Comparison of ENCODE assay signal across 21 cellular contexts in the genomic region with DNA sequence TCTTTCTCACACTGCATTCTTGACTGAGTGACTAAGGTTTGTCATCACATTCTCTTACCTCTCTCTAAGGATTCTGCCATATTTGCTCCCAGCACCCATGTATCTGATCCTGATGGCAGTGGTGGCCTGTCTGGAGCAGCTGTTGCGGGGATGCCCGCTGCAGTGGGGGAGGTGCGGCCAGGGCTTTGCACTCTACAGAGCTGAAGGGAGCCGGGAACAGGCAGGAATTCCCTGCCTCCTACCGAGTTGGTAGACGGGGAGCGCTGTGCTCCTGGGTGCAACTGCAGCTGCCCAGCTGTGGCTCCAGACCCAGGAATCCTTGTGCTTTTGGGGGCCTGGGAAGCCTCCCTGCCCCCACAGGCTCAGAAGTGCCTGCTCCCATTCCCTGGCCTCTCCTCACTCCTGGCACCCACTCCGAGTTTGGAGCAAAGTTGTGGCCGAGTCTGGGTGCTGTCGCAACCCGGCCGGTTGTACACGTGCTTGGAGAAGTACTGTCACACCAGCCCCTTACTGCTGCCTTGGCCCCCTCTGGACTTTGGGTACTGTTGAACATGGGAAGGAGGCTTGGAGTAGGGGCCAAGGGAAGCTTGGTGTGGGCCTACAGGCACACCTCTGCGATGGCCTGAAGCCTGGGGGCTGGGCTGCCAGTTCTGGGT.
DNase-seq lines count a peak whose midpoint lies in the region; ATAC-seq, FAIRE-seq and TF ChIP-seq lines count a peak whose summit lies in the region.
"Had no signal": no experiment of that assay in that cellular context is flagged by ENCODE, and none has a peak within 500 bp of the region (broad histone marks: within the 10 kb centered on the region; RNA-seq: fewer than 3 reads in every experiment).

No MANE protein-coding gene starts in this region.

- H3K4me3 ChIP-seq in HepG2 (replicated peaks in 1 of 3; ENCODE audit: insufficient read depth in 1 of 3, low read depth in 2 of 3, low read length in 3 of 3) (no peak overlapping the region), right lobe of liver (no peak overlapping the region), Karpas-422 (ENCODE audit: low read length) (no peak overlapping the region), neuronal stem cell (ENCODE audit: low read length in 2 of 2) (no peak overlapping the region)
- H3K4me3 ChIP-seq: A549; BLaER1 treated with 17β-estradiol and CSF1 and Interleukin-3, amounts not matched to agents 10 nM and 100 nM; HAP-1 had no signal

- no peaks in the 10 kb centered on the region for H3K36me3 ChIP-seq in HepG2 (replicated peaks in 1 of 2; ENCODE audit: control insufficient read depth in 1 of 2, insufficient read depth in 2 of 2, low read length in 2 of 2)
- no peaks in the 10 kb centered on the region for H3K36me3 ChIP-seq in right lobe of liver
- no peaks in the 10 kb centered on the region for H3K36me3 ChIP-seq in Karpas-422 (ENCODE audit: insufficient read depth, low read length)
- H3K36me3 ChIP-seq in neuronal stem cell (replicated peaks in 1 of 2; ENCODE audit: control insufficient read depth in 2 of 2, insufficient read depth in 2 of 2, low read length in 2 of 2), result no peaks in the 10 kb centered on the region
- H3K36me3 ChIP-seq: BE2C; BLaER1 treated with 17β-estradiol and CSF1 and Interleukin-3, amounts not matched to agents 10 nM and 100 nM; HAP-1 had no signal

- no peak overlapping the region for H2BK12ac ChIP-seq in neuronal stem cell (ENCODE audit: low read length)

- H2AK5ac ChIP-seq in neuronal stem cell (ENCODE audit: low read depth, low read length), result peak overlapping the region; percentile 83

- H3K14ac ChIP-seq in neuronal stem cell (ENCODE audit: low read length), result no peak overlapping the region

- TF ChIP-seq RAD21 in HepG2 (CRISPR knock-in tag; IDR thresholded peaks at IDR 0.05), result no peak

- FAIRE-seq in HepG2 (lab: Jason Lieb, UNC), result no peak
- FAIRE-seq: A549, G401.6, GM12892 had no signal

- no peak overlapping the region for H2BK120ac ChIP-seq in neuronal stem cell (ENCODE audit: low read depth, low read length)

- H3K27me3 ChIP-seq in HepG2 (ENCODE audit: control insufficient read depth in 1 of 2, insufficient read depth in 2 of 2, low read length in 2 of 2) (peaks cover 0 to 4% of the 10 kb centered on the region in 2 experiments; a peak in 1 of 5 replicates), right lobe of liver (no peaks in the 10 kb centered on the region), Karpas-422 (ENCODE audit: low read length) (no peaks in the 10 kb centered on the region), neuronal stem cell (ENCODE audit: control insufficient read depth in 3 of 3, insufficient read depth in 3 of 3, low read depth in 1 of 3, low read length in 3 of 3) (no peaks in the 10 kb centered on the region)
- H3K27me3 ChIP-seq: BLaER1 treated with 17β-estradiol and CSF1 and Interleukin-3, amounts not matched to agents 10 nM and 100 nM had no signal

- TF ChIP-seq POLR2A in HepG2 (IDR thresholded peaks at IDR 0.05; ENCODE audit: insufficient read depth in 1 of 2, low read depth in 2 of 2, low read length in 2 of 2) (no peak), right lobe of liver (IDR thresholded peaks at IDR 0.05) (no peak)

- H3K9me2 ChIP-seq in Karpas-422 (replicated peaks; ENCODE audit: insufficient read depth, low read length), result no peaks in the 10 kb centered on the region

- ATAC-seq in HepG2 (peak; percentile 55), right lobe of liver (no peak), HG03139 (IDR thresholded peaks at IDR 0.05; ENCODE audit: unreplicated experiment) (no peak)
- ATAC-seq: A549 had no signal

- peaks cover 2% of the 10 kb centered on the region for H3K79me1 ChIP-seq in neuronal stem cell (ENCODE audit: low read depth, low read length)

- WGBS in HepG2 (ENCODE audit: low lambda C conversion rate), result 35% methylated on average over 14 of the region's 14 CpGs
- whole genome bisulfite sequencing in right lobe of liver (ENCODE audit: insufficient coverage, low coverage, low lambda C conversion rate, missing lambda C conversion rate), result 81% methylated on average over 6 of the region's 14 CpGs
- no CpG with 5 or more reads among the region's 14 CpGs for whole genome bisulfite sequencing in neuronal stem cell (ENCODE audit: extremely low coverage in 2 of 2, insufficient read length in 2 of 2, insufficient replicate concordance in 1 of 2), 2 donors

- no peaks in the 10 kb centered on the region for H4K20me1 ChIP-seq in HepG2 (ENCODE audit: insufficient read depth, low read length)
- H4K20me1 ChIP-seq in Karpas-422 (ENCODE audit: insufficient read depth, low read depth, low read length), result no peaks in the 10 kb centered on the region
- H4K20me1 ChIP-seq: BLaER1 treated with 17β-estradiol and CSF1 and Interleukin-3, amounts not matched to agents 10 nM and 100 nM had no signal

- TF ChIP-seq EP300 in HepG2 (IDR thresholded peaks at IDR 0.05; ENCODE audit: low read depth in 2 of 2, low read length in 2 of 2) (no peak), HepG2 (CRISPR knock-in tag; IDR thresholded peaks at IDR 0.05; ENCODE audit: borderline replicate concordance) (no peak)

- H3K4me1 ChIP-seq in HepG2 (ENCODE audit: insufficient read depth, low read length), result no peaks in the 10 kb centered on the region
- H3K4me1 ChIP-seq in right lobe of liver, result no peaks in the 10 kb centered on the region
- H3K4me1 ChIP-seq in Karpas-422 (ENCODE audit: low read length), result no peaks in the 10 kb centered on the region
- no peaks in the 10 kb centered on the region for H3K4me1 ChIP-seq in neuronal stem cell (ENCODE audit: control insufficient read depth in 2 of 2, insufficient read depth in 1 of 2, low read depth in 1 of 2, low read length in 2 of 2)
- H3K4me1 ChIP-seq: A549; BE2C; BLaER1 treated with 17β-estradiol and CSF1 and Interleukin-3, amounts not matched to agents 10 nM and 100 nM; HAP-1 had no signal

- DNase-seq in HepG2 (ENCODE audit: low spot score) (no peak), right lobe of liver (no peak), Karpas-422 (peak; percentile 36), neuronal stem cell (ENCODE audit: low spot score) (no peak), HEK293T (ENCODE audit: extremely low spot score) (no peak), DMS 273 treated with DMSO at 0.1 percent for 48 hours (lab: John Stamatoyannopoulos, UW) (no peak)
- DNase-seq: 8988T; ACHN; AML-193; BE2C; Calu3; CD4-positive, alpha-beta T cell; COR-L47; DMS153; DND-41 had no signal

- H3K9ac ChIP-seq in HepG2 (ENCODE audit: insufficient read depth, low read depth, low read length) (no peak overlapping the region), Karpas-422 (ENCODE audit: low read length) (no peak overlapping the region), neuronal stem cell (ENCODE audit: low read depth, low read length, poor library complexity) (no peak overlapping the region)
- H3K9ac ChIP-seq: BLaER1 treated with 17β-estradiol and CSF1 and Interleukin-3, amounts not matched to agents 10 nM and 100 nM had no signal

- no peak overlapping the region for H3K4ac ChIP-seq in neuronal stem cell (ENCODE audit: low read length)

- in situ Hi-C loops in HepG2 (cut with HindIII; ENCODE audit: extremely low pct_ligation_motif_present, low pct_unique_long_range_greater_than_20kb), result no loop called here

- H3K9me3 ChIP-seq in HepG2 (ENCODE audit: low read length), result no peaks in the 10 kb centered on the region
- H3K9me3 ChIP-seq in right lobe of liver, result no peaks in the 10 kb centered on the region
- H3K9me3 ChIP-seq in Karpas-422 (ENCODE audit: low read length), result no peaks in the 10 kb centered on the region
- peaks cover 0 to 3% of the 10 kb centered on the region in 2 donors for H3K9me3 ChIP-seq in neuronal stem cell (replicated peaks in 1 of 2; ENCODE audit: control insufficient read depth in 2 of 2, insufficient read depth in 1 of 2, low read depth in 1 of 2, low read length in 2 of 2)
- H3K9me3 ChIP-seq: A549, BE2C, HAP-1 had no signal

- H4K91ac ChIP-seq in neuronal stem cell (ENCODE audit: low read depth, low read length, poor library complexity), result peak overlapping the region; percentile 22

- H2BK15ac ChIP-seq in neuronal stem cell (ENCODE audit: low read length), result no peak overlapping the region

- TF ChIP-seq CTCF in HepG2 (CRISPR knock-in tag; IDR thresholded peaks at IDR 0.05) (no peak), right lobe of liver (IDR thresholded peaks at IDR 0.05) (no peak)

- POLR2A ChIA-PET in HepG2 (lab: Yijun Ruan, JAX), result no interaction called here
- POLR2A ChIA-PET in HEK293T (lab: Yijun Ruan, JAX), result no interaction called here

- H2AFZ ChIP-seq in HepG2 (ENCODE audit: low read length) (no peak overlapping the region), Karpas-422 (ENCODE audit: low read length) (no peak overlapping the region), neuronal stem cell (ENCODE audit: low read length) (peak overlapping the region; percentile 17)

- H3K4me2 ChIP-seq in HepG2 (ENCODE audit: low read depth, low read length) (no peak overlapping the region), Karpas-422 (ENCODE audit: low read depth, low read length, poor library complexity, severe bottlenecking) (no peak overlapping the region), neuronal stem cell (ENCODE audit: insufficient read depth, low read length, poor library complexity, severe bottlenecking) (no peak overlapping the region)
- H3K4me2 ChIP-seq: A549; BLaER1 treated with 17β-estradiol and CSF1 and Interleukin-3, amounts not matched to agents 10 nM and 100 nM had no signal

- CTCF ChIA-PET in HepG2 (lab: Yijun Ruan, JAX; ENCODE audit: low intra/inter-chr PET ratio, low total read pairs) (no interaction called here), HEK293T (lab: Yijun Ruan, JAX) (no interaction called here)

- H3K79me2 ChIP-seq in HepG2 (ENCODE audit: insufficient read depth, low read length) (no peaks in the 10 kb centered on the region), Karpas-422 (ENCODE audit: low read length) (no peaks in the 10 kb centered on the region)

- H3K18ac ChIP-seq in neuronal stem cell (ENCODE audit: low read length), result peak overlapping the region; percentile 59

- intact Hi-C loops in HepG2 (cut with micrococcal nuclease; ENCODE audit: unreplicated experiment), result no loop called here
- intact Hi-C loops in right lobe of liver (cut with DNase I), result no loop called here

- no peak overlapping the region for H3K23ac ChIP-seq in neuronal stem cell (ENCODE audit: low read depth, low read length, poor library complexity)

- H2BK5ac ChIP-seq in neuronal stem cell (ENCODE audit: low read length), result no peak overlapping the region

- peak overlapping the region; percentile 82 for H4K8ac ChIP-seq in neuronal stem cell (ENCODE audit: low read depth, low read length)

- BruUV-seq in HepG2 (replicated peaks; lab: Mats Ljungman, UMichigan), result no TSS peak

- H3K27ac ChIP-seq in HepG2 (ENCODE audit: extremely low read length, insufficient read depth, low read length), result no peak overlapping the region
- H3K27ac ChIP-seq in right lobe of liver, result no peak overlapping the region
- H3K27ac ChIP-seq in Karpas-422 (ENCODE audit: low read length), result no peak overlapping the region
- no peak overlapping the region for H3K27ac ChIP-seq in neuronal stem cell (replicated peaks; ENCODE audit: low read length)
- H3K27ac ChIP-seq: A549; BLaER1 treated with 17β-estradiol and CSF1 and Interleukin-3, amounts not matched to agents 10 nM and 100 nM had no signal

TF ChIP-seq in HepG2, 621 proteins besides CTCF, POLR2A, EP300 and RAD21 (continues in another document):
- no peak for TF ChIP-seq MAFK (conservative IDR thresholded peaks at IDR 0.05 in 1 of 2, IDR thresholded peaks at IDR 0.05 in 1 of 2; ENCODE audit: low read length in 2 of 2)

TF ChIP-seq in HEK293T, 16 proteins besides CTCF, POLR2A, EP300 and RAD21 (continues in another document):
- TF ChIP-seq TARDBP (IDR thresholded peaks at IDR 0.05), result no peak
- TF ChIP-seq ZNF384 (IDR thresholded peaks at IDR 0.05), result no peak
